12 cellular contexts compared by ENCODE assay signal in the genomic region with DNA sequence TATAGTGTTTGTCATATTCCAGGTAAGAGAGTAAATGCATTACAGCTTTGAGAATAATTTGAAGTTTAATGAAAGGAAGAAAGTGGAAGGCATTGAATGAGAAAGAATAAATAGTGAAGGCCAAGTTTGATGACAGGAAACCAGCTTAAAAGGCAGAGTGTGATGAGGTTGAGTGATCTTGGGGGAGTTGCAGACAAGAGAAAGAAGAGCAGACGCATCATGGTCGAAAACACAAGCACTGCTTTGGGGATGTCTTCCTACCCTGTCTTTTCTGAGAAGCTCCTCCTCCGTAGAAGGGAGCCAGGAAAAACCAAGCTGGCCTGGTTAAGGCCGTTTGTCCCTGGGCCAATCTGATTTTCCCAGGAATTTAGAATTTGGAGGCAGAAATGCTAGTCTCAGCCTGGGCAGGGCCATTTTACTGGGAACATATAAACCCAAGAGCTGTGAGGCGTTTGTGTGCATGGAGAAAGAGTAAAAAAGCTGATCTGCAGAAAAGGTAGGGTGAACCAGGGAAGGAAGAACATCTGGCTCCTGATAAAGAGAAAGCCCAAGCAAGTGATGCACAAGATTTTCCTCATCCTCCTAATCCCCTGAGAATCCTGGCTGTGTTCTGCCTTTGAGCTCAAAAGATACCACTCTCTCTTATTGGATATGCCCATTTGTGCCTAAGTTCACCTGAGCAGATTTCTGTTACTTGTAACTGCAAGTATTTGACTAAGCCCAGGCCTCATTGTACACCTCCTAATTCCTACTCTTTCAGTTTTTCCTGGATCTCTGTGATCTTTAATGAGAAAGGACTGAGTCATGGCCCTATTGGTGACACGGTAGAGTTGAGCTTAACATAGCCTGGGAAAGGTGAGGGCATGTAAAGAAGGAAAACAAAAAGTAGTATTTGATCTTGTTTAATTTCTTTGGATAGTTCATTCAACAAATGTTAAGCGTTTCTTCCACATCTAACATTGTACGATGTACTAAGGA.
A peak's percentile ranks its signal among the peaks of the same experiment; 100 is the strongest.
DNase-seq lines count a peak whose midpoint lies in the region; ATAC-seq and TF ChIP-seq lines count a peak whose summit lies in the region.
"Had no signal": no experiment of that assay in that cellular context is flagged by ENCODE, and none has a peak within 500 bp of the region (broad histone marks: within the 10 kb centered on the region; RNA-seq: fewer than 3 reads in every experiment).

No MANE protein-coding gene starts in this region.

- H3K4me2 ChIP-seq in OCI-LY7 (ENCODE audit: low read length), result no peak overlapping the region

- peak overlapping the region; percentile 2 for H3K27ac Mint-ChIP-seq in glutamatergic neuron (ENCODE audit: unreplicated experiment)
- H3K27ac Mint-ChIP-seq in osteocyte (ENCODE audit: unreplicated experiment), result peak overlapping the region; percentile 4
- H3K27ac Mint-ChIP-seq: progenitor cell of endocrine pancreas had no signal

- no peak for ATAC-seq in HG02642 (IDR thresholded peaks at IDR 0.05; ENCODE audit: poor library complexity, unreplicated experiment)
- ATAC-seq in GM21390 (IDR thresholded peaks at IDR 0.05; ENCODE audit: unreplicated experiment), result no peak
- ATAC-seq: gastrocnemius medialis had no signal

- CTCF ChIA-PET in OCI-LY7 (lab: Charles Lee; ENCODE audit: unreplicated experiment), result no interaction called here

- POLR2A ChIA-PET in OCI-LY7 (lab: Charles Lee), result interaction anchor here (0.5 to 1.6 kb wide), 2 partner anchors 19 to 69 kb away, joined by 3 to 4 read pairs; no protein-coding TSS in a partner anchor

- H3K4me3 Mint-ChIP-seq in glutamatergic neuron (ENCODE audit: unreplicated experiment) (no peak overlapping the region), osteocyte (ENCODE audit: unreplicated experiment) (no peak overlapping the region)

- H3K79me2 ChIP-seq in OCI-LY7 (ENCODE audit: insufficient read depth, low read depth, low read length), result no peaks in the 10 kb centered on the region

- no peaks in the 10 kb centered on the region for H3K4me1 ChIP-seq in OCI-LY7 (ENCODE audit: insufficient read depth, low read length, poor library complexity, severe bottlenecking)
- H3K4me1 ChIP-seq: gastrocnemius medialis had no signal

- H3K36me3 Mint-ChIP-seq in glutamatergic neuron (ENCODE audit: unreplicated experiment), result no peaks in the 10 kb centered on the region
- H3K36me3 Mint-ChIP-seq in osteocyte (ENCODE audit: unreplicated experiment), result peaks cover 16% of the 10 kb centered on the region

- no peak overlapping the region for H3K27ac ChIP-seq in OCI-LY7 (ENCODE audit: low read depth, low read length, poor library complexity, severe bottlenecking)
- H3K27ac ChIP-seq: gastrocnemius medialis had no signal

- intact Hi-C loops in OCI-LY7 (cut with micrococcal nuclease; ENCODE audit: unreplicated experiment), result no loop called here

- BruUV-seq in OCI-LY7 (replicated peaks; lab: Mats Ljungman, UMichigan), result no TSS peak

- DNase-seq in DMS53 (lab: John Stamatoyannopoulos, UW) (peak; percentile 30), NCI-H82 treated with DMSO at 0.1 percent for 48 hours (lab: John Stamatoyannopoulos, UW; ENCODE audit: unreplicated experiment) (peak; percentile 46), glutamatergic neuron (no peak), osteocyte (ENCODE audit: extremely low spot score, unreplicated experiment) (no peak), OCI-LY7 (ENCODE audit: low spot score) (no peak)
- DNase-seq: activated effector memory CD4-positive, alpha-beta T cell treated with anti-CD3 and anti-CD28 coated beads, Interleukin-2, amount 50 U/mL, for 16 hours; gastrocnemius medialis; NCI-H1092 treated with DMSO at 0.1 percent for 48 hours had no signal

- H3K9me3 ChIP-seq in OCI-LY7 (ENCODE audit: low read length), result no peaks in the 10 kb centered on the region
- H3K9me3 ChIP-seq: gastrocnemius medialis, thoracic aorta had no signal

- H3K4me1 Mint-ChIP-seq in glutamatergic neuron (ENCODE audit: low read depth, unreplicated experiment) (peaks cover 29% of the 10 kb centered on the region), osteocyte (ENCODE audit: unreplicated experiment) (peaks cover 42% of the 10 kb centered on the region)

- H3K4me3 ChIP-seq in OCI-LY7 (ENCODE audit: low read depth, low read length, poor library complexity, severe bottlenecking), result no peak overlapping the region
- H3K4me3 ChIP-seq: gastrocnemius medialis, thoracic aorta had no signal

- no peak for TF ChIP-seq CTCF in glutamatergic neuron (IDR thresholded peaks at IDR 0.05; ENCODE audit: partially characterized antibody, unreplicated experiment)
- no peak for TF ChIP-seq CTCF in osteocyte (IDR thresholded peaks at IDR 0.05)
- no peak for TF ChIP-seq CTCF in OCI-LY7 (conservative IDR thresholded peaks at IDR 0.05; ENCODE audit: low read length)

- no peaks in the 10 kb centered on the region for H3K27me3 Mint-ChIP-seq in glutamatergic neuron (ENCODE audit: unreplicated experiment)
- no peaks in the 10 kb centered on the region for H3K27me3 Mint-ChIP-seq in osteocyte (ENCODE audit: unreplicated experiment)
- H3K27me3 Mint-ChIP-seq: progenitor cell of endocrine pancreas had no signal

- H3K9me3 Mint-ChIP-seq in glutamatergic neuron (ENCODE audit: unreplicated experiment) (peaks cover 2% of the 10 kb centered on the region), osteocyte (ENCODE audit: unreplicated experiment) (no peaks in the 10 kb centered on the region)

- no peaks in the 10 kb centered on the region for H4K20me1 ChIP-seq in OCI-LY7 (ENCODE audit: insufficient read depth, low read length)

- H3K36me3 ChIP-seq in OCI-LY7 (ENCODE audit: insufficient read depth, low read length), result no peaks in the 10 kb centered on the region
- H3K36me3 ChIP-seq: gastrocnemius medialis had no signal

- no peak overlapping the region for H2AFZ ChIP-seq in OCI-LY7 (ENCODE audit: low read length)

- no peaks in the 10 kb centered on the region for H3K9me2 ChIP-seq in OCI-LY7 (ENCODE audit: insufficient read depth, low read length)

Comparison
In these comparisons a context has a peak if more than half of its experiments do, and no peak if none do; other contexts are left out.
1. DNase-seq: peak in DMS53 (single experiment) and NCI-H82 treated with DMSO at 0.1 percent for 48 hours (single experiment); none in glutamatergic neuron (single experiment), osteocyte (single experiment) and OCI-LY7 (single experiment).